Comparison of ENCODE assay signal across 1 cellular context in genomic region chr2:96868555-96869280, GRCh38.
TF ChIP-seq lines count a peak whose summit lies in the region.

No MANE protein-coding gene starts in this region.

TF ChIP-seq in HepG2, 621 proteins besides CTCF, POLR2A, EP300 and RAD21 (continued from another document and continues in another):
- TF ChIP-seq ZNF710 (CRISPR knock-in tag; IDR thresholded peaks at IDR 0.05; ENCODE audit: borderline replicate concordance) (no peak), SAFB2 (CRISPR knock-in tag; IDR thresholded peaks at IDR 0.05; ENCODE audit: borderline replicate concordance, low read depth) (peak; percentile 33; the same call in 1 of the 2 replicates), ZC3H4 (CRISPR knock-in tag; IDR thresholded peaks at IDR 0.05; ENCODE audit: borderline replicate concordance) (no peak; the same call in 1 of the 2 replicates), SNAI1 (CRISPR knock-in tag; IDR thresholded peaks at IDR 0.05; ENCODE audit: borderline replicate concordance) (no peak), WIZ (CRISPR knock-in tag; IDR thresholded peaks at IDR 0.05) (no peak), GMEB1 (CRISPR knock-in tag; IDR thresholded peaks at IDR 0.05; ENCODE audit: borderline replicate concordance) (peak; percentile 28; the same call in 1 of the 2 replicates), DMAP1 (CRISPR knock-in tag; IDR thresholded peaks at IDR 0.05) (no peak; the same call in 1 of the 2 replicates), ATF6 (CRISPR knock-in tag; conservative IDR thresholded peaks at IDR 0.05) (no peak), ATF3 (CRISPR knock-in tag; IDR thresholded peaks at IDR 0.05) (no peak; the same call in 1 of the 2 replicates), ZNF768 (CRISPR knock-in tag; IDR thresholded peaks at IDR 0.05) (peak; percentile 24), ARID5B (CRISPR knock-in tag; IDR thresholded peaks at IDR 0.05) (peak; percentile 27; the same call in 1 of the 2 replicates), NFRKB (IDR thresholded peaks at IDR 0.05) (no peak), ZNF775 (CRISPR knock-in tag; IDR thresholded peaks at IDR 0.05; ENCODE audit: borderline replicate concordance) (0 out of 2 replicates have a peak, but pooled peaks have one; percentile 83), MTA3 (CRISPR knock-in tag; IDR thresholded peaks at IDR 0.05) (no peak), SMYD3 (CRISPR knock-in tag; IDR thresholded peaks at IDR 0.05) (no peak), ZNF207 (IDR thresholded peaks at IDR 0.05; ENCODE audit: borderline replicate concordance) (no peak), GABPA (IDR thresholded peaks at IDR 0.05; ENCODE audit: low read depth, low read length) (no peak), GABPA (CRISPR knock-in tag; IDR thresholded peaks at IDR 0.05; ENCODE audit: low read depth) (peak; percentile 90), HMGXB4 (CRISPR knock-in tag; IDR thresholded peaks at IDR 0.05; ENCODE audit: borderline replicate concordance in 1 of 2, low read depth in 1 of 2) (peak; percentile 91 to 97), ZNF567 (CRISPR knock-in tag; IDR thresholded peaks at IDR 0.05; ENCODE audit: borderline replicate concordance) (no peak), FOXM1 (CRISPR knock-in tag; IDR thresholded peaks at IDR 0.05) (no peak), ZMYM2 (CRISPR knock-in tag; IDR thresholded peaks at IDR 0.05) (no peak), SMAD3 (CRISPR knock-in tag; IDR thresholded peaks at IDR 0.05) (peak; percentile 48; the same call in 1 of the 2 replicates), AKAP8 (CRISPR knock-in tag; IDR thresholded peaks at IDR 0.05) (no peak; the same call in 1 of the 2 replicates), YEATS4 (CRISPR knock-in tag; IDR thresholded peaks at IDR 0.05; ENCODE audit: borderline replicate concordance) (peak; percentile 86), PATZ1 (CRISPR knock-in tag; IDR thresholded peaks at IDR 0.05) (peak; percentile 91), PRDM4 (CRISPR knock-in tag; IDR thresholded peaks at IDR 0.05; ENCODE audit: borderline replicate concordance) (no peak), PAWR (CRISPR knock-in tag; IDR thresholded peaks at IDR 0.05; ENCODE audit: borderline replicate concordance) (peak; percentile 81; the same call in 1 of the 2 replicates), DNMT1 (CRISPR knock-in tag; IDR thresholded peaks at IDR 0.05) (peak; percentile 39; the same call in 1 of the 2 replicates), ZBTB39 (CRISPR knock-in tag; IDR thresholded peaks at IDR 0.05) (0 out of 2 replicates have a peak, but pooled peaks have one; percentile 46), NCOA1 (CRISPR knock-in tag; IDR thresholded peaks at IDR 0.05) (no peak), PAF1 (CRISPR knock-in tag; IDR thresholded peaks at IDR 0.05) (no peak), MTF2 (CRISPR knock-in tag; IDR thresholded peaks at IDR 0.05; ENCODE audit: borderline replicate concordance) (no peak; the same call in 1 of the 2 replicates), KLF16 (CRISPR knock-in tag; IDR thresholded peaks at IDR 0.05) (no peak; a peak in 1 of 4 replicates), NR0B2 (CRISPR knock-in tag; IDR thresholded peaks at IDR 0.05) (0 out of 2 replicates have a peak, but pooled peaks have one; percentile 20), GRHL1 (CRISPR knock-in tag; conservative IDR thresholded peaks at IDR 0.05) (no peak), GATA4 (IDR thresholded peaks at IDR 0.05; ENCODE audit: borderline replicate concordance, low read depth) (peak; percentile 49)
